8 cellular contexts compared by ENCODE assay signal in genomic region chr9:109974143-109974917, GRCh38.
A peak's percentile ranks its signal among the peaks of the same experiment; 100 is the strongest.
DNase-seq lines count a peak whose midpoint lies in the region; ATAC-seq and TF ChIP-seq lines count a peak whose summit lies in the region.

No MANE protein-coding gene starts in this region.

- H3K27ac Mint-ChIP-seq in activated naive CD8-positive, alpha-beta T cell treated with anti-CD3 and anti-CD28 coated beads, Interleukin-2, amount 10 ng/mL, durations not matched to agents 7 days and 5 days: no peak overlapping the region
- peak overlapping the region in 1 of 2 donors; percentile 67 for H3K27ac Mint-ChIP-seq in stimulated activated naive CD8-positive, alpha-beta T cell treated with anti-CD3 and anti-CD28 coated beads, Interleukin-15, amount 100 ng/mL, for 72 hours
- no peak overlapping the region for H3K27ac Mint-ChIP-seq in immature natural killer cell

- ATAC-seq in GM21381 (IDR thresholded peaks at IDR 0.05; ENCODE audit: unreplicated experiment) (peak; percentile 74), HG03558 (IDR thresholded peaks at IDR 0.05; ENCODE audit: extremely low read depth, unreplicated experiment) (peak; percentile 72)
- ATAC-seq in activated naive CD8-positive, alpha-beta T cell treated with anti-CD3 and anti-CD28 coated beads, Interleukin-2, amount 10 ng/mL, durations not matched to agents 7 days and 5 days (ENCODE audit: low read depth): peak; percentile 34
- peak; percentile 86 for ATAC-seq in stimulated activated naive CD8-positive, alpha-beta T cell treated with anti-CD3 and anti-CD28 coated beads, Interleukin-15, amount 100 ng/mL, for 72 hours

- H3K9me3 Mint-ChIP-seq in activated naive CD8-positive, alpha-beta T cell treated with anti-CD3 and anti-CD28 coated beads, Interleukin-2, amount 10 ng/mL, durations not matched to agents 7 days and 5 days: no peaks in the 10 kb centered on the region
- no peaks in the 10 kb centered on the region for H3K9me3 Mint-ChIP-seq in stimulated activated naive CD8-positive, alpha-beta T cell treated with anti-CD3 and anti-CD28 coated beads, Interleukin-15, amount 100 ng/mL, for 72 hours
- no peaks in the 10 kb centered on the region for H3K9me3 Mint-ChIP-seq in immature natural killer cell

- TF ChIP-seq CTCF in GM12864 (IDR thresholded peaks at IDR 0.05; ENCODE audit: low read depth, low read length, missing control alignments): no peak

- H3K36me3 Mint-ChIP-seq in activated naive CD8-positive, alpha-beta T cell treated with anti-CD3 and anti-CD28 coated beads, Interleukin-2, amount 10 ng/mL, durations not matched to agents 7 days and 5 days: no peaks in the 10 kb centered on the region
- no peaks in the 10 kb centered on the region for H3K36me3 Mint-ChIP-seq in immature natural killer cell

- no peak overlapping the region for H3K4me3 ChIP-seq in GM12864 (ENCODE audit: low read depth, low read length)

- POLR2A ChIA-PET in activated naive CD8-positive, alpha-beta T cell treated with anti-CD3 and anti-CD28 coated beads, Interleukin-2, amount 10 ng/mL, durations not matched to agents 7 days and 5 days (lab: Charles Lee): no interaction called here

- no peak overlapping the region for H3K4me3 Mint-ChIP-seq in activated naive CD8-positive, alpha-beta T cell treated with anti-CD3 and anti-CD28 coated beads, Interleukin-2, amount 10 ng/mL, durations not matched to agents 7 days and 5 days
- peak overlapping the region in 1 of 2 donors; percentile 13 for H3K4me3 Mint-ChIP-seq in stimulated activated naive CD8-positive, alpha-beta T cell treated with anti-CD3 and anti-CD28 coated beads, Interleukin-15, amount 100 ng/mL, for 72 hours
- no peak overlapping the region for H3K4me3 Mint-ChIP-seq in immature natural killer cell

- DNase-seq in GM12864 (ENCODE audit: low read depth) (peak; percentile 97), NCI-H82 treated with DMSO at 0.1 percent for 48 hours (lab: John Stamatoyannopoulos, UW; ENCODE audit: unreplicated experiment) (no peak), T-helper 9 cell (no peak), immature natural killer cell (no peak)
- DNase-seq in activated naive CD8-positive, alpha-beta T cell treated with anti-CD3 and anti-CD28 coated beads, Interleukin-2, amount 10 ng/mL, durations not matched to agents 7 days and 5 days: no peak
- DNase-seq in stimulated activated naive CD8-positive, alpha-beta T cell treated with anti-CD3 and anti-CD28 coated beads, Interleukin-15, amount 100 ng/mL, for 72 hours: peak in 1 of 2 donors; percentile 64

- peaks cover 3% of the 10 kb centered on the region for H3K27me3 Mint-ChIP-seq in activated naive CD8-positive, alpha-beta T cell treated with anti-CD3 and anti-CD28 coated beads, Interleukin-2, amount 10 ng/mL, durations not matched to agents 7 days and 5 days
- H3K27me3 Mint-ChIP-seq in stimulated activated naive CD8-positive, alpha-beta T cell treated with anti-CD3 and anti-CD28 coated beads, Interleukin-15, amount 100 ng/mL, for 72 hours: no peaks in the 10 kb centered on the region
- no peaks in the 10 kb centered on the region for H3K27me3 Mint-ChIP-seq in immature natural killer cell (ENCODE audit: low read depth in 3 of 3)

- peaks cover 7% of the 10 kb centered on the region for H3K4me1 Mint-ChIP-seq in activated naive CD8-positive, alpha-beta T cell treated with anti-CD3 and anti-CD28 coated beads, Interleukin-2, amount 10 ng/mL, durations not matched to agents 7 days and 5 days
- H3K4me1 Mint-ChIP-seq in stimulated activated naive CD8-positive, alpha-beta T cell treated with anti-CD3 and anti-CD28 coated beads, Interleukin-15, amount 100 ng/mL, for 72 hours: peaks cover 22% of the 10 kb centered on the region
- no peaks in the 10 kb centered on the region for H3K4me1 Mint-ChIP-seq in immature natural killer cell

Comparison
In these comparisons a context has a peak if more than half of its experiments do, and no peak if none do; other contexts are left out.
1. ATAC-seq: peak in every context shown above with its lines; median percentile 86 in stimulated activated naive CD8-positive, alpha-beta T cell treated with anti-CD3 and anti-CD28 coated beads, Interleukin-15, amount 100 ng/mL, for 72 hours; 74 in GM21381; 72 in HG03558; 34 in activated naive CD8-positive, alpha-beta T cell treated with anti-CD3 and anti-CD28 coated beads, Interleukin-2, amount 10 ng/mL, durations not matched to agents 7 days and 5 days.